8 cellular contexts compared by ENCODE assay signal in genomic region chr20:52103469-52103910, GRCh38.
DNase-seq lines count a peak whose midpoint lies in the region; ATAC-seq and TF ChIP-seq lines count a peak whose summit lies in the region.

No MANE protein-coding gene starts in this region.

- peaks cover 2% of the 10 kb centered on the region for H3K27me3 Mint-ChIP-seq in endothelial cell (ENCODE audit: unreplicated experiment)

- no peaks in the 10 kb centered on the region for H3K36me3 ChIP-seq in GM23248 (ENCODE audit: low read depth)
- H3K36me3 ChIP-seq in RWPE2 (ENCODE audit: low read depth): no peaks in the 10 kb centered on the region
- H3K36me3 ChIP-seq in parathyroid adenoma (ENCODE audit: control insufficient read depth, insufficient read depth, low read length): no peaks in the 10 kb centered on the region
- no peaks in the 10 kb centered on the region for H3K36me3 ChIP-seq in HAP-1 (replicated peaks)

- H3K36me3 Mint-ChIP-seq in endothelial cell (ENCODE audit: low read depth, unreplicated experiment): no peaks in the 10 kb centered on the region

- H3K9me3 ChIP-seq in GM23248 (ENCODE audit: low read depth) (no peaks in the 10 kb centered on the region), RWPE2 (ENCODE audit: severe bottlenecking) (no peaks in the 10 kb centered on the region), parathyroid adenoma (ENCODE audit: control insufficient read depth, low read length) (no peaks in the 10 kb centered on the region), HAP-1 (0 out of 2 replicates have a peak, but pooled peaks cover 2% of the 10 kb centered on the region)

- H3K27me3 ChIP-seq in GM23248 (replicated peaks; ENCODE audit: insufficient read depth) (no peaks in the 10 kb centered on the region), RWPE2 (ENCODE audit: insufficient read depth, poor library complexity, severe bottlenecking) (no peaks in the 10 kb centered on the region), parathyroid adenoma (ENCODE audit: control insufficient read depth, insufficient read depth, low read length) (peaks cover 5% of the 10 kb centered on the region), HAP-1 (ENCODE audit: low read depth) (no peaks in the 10 kb centered on the region)

- no peaks in the 10 kb centered on the region for H3F3A ChIP-seq in GM23248 (ENCODE audit: insufficient read depth)

- ATAC-seq in RWPE2 (ENCODE audit: low read depth): no peak
- ATAC-seq in GM19455 (IDR thresholded peaks at IDR 0.05; ENCODE audit: unreplicated experiment): no peak
- ATAC-seq in GM21529 (IDR thresholded peaks at IDR 0.05; ENCODE audit: unreplicated experiment): no peak
- ATAC-seq in HG03521 (IDR thresholded peaks at IDR 0.05; ENCODE audit: unreplicated experiment): no peak

- H3K9me2 ChIP-seq in GM23248 (ENCODE audit: insufficient read depth): no peaks in the 10 kb centered on the region

- peak overlapping the region; percentile 73 for H3K4me3 ChIP-seq in GM23248
- H3K4me3 ChIP-seq in RWPE2 (ENCODE audit: severe bottlenecking): peak overlapping the region; percentile 44
- H3K4me3 ChIP-seq in parathyroid adenoma (ENCODE audit: low read depth, low read length): no peak overlapping the region
- no peak overlapping the region for H3K4me3 ChIP-seq in HAP-1

- TF ChIP-seq CTCF in RWPE2 (IDR thresholded peaks at IDR 0.05; ENCODE audit: poor library complexity, severe bottlenecking) (no peak), endothelial cell (IDR thresholded peaks at IDR 0.05; ENCODE audit: unreplicated experiment) (no peak), parathyroid adenoma (IDR thresholded peaks at IDR 0.05) (no peak)

- peak overlapping the region; percentile 91 for H3K4me3 Mint-ChIP-seq in endothelial cell (ENCODE audit: unreplicated experiment)

- peak overlapping the region; percentile 74 for H3K27ac Mint-ChIP-seq in endothelial cell (ENCODE audit: unreplicated experiment)

- H3K4me1 ChIP-seq in GM23248 (ENCODE audit: insufficient read depth): no peaks in the 10 kb centered on the region
- H3K4me1 ChIP-seq in RWPE2 (ENCODE audit: insufficient read depth, poor library complexity, severe bottlenecking): no peaks in the 10 kb centered on the region
- H3K4me1 ChIP-seq in parathyroid adenoma: no peaks in the 10 kb centered on the region
- H3K4me1 ChIP-seq in HAP-1: no peaks in the 10 kb centered on the region; the same call in 1 of the 2 replicates

- no peaks in the 10 kb centered on the region for H4K20me1 ChIP-seq in GM23248 (ENCODE audit: insufficient read depth)

- H2AFZ ChIP-seq in GM23248 (peak overlapping the region; percentile 85), parathyroid adenoma (peak overlapping the region; percentile 76)

- H3K9me3 Mint-ChIP-seq in endothelial cell (ENCODE audit: unreplicated experiment): no peaks in the 10 kb centered on the region

- in situ Hi-C loops in GM23248 (cut with MboI) (no loop called here), HAP-1 (cut with MboI; ENCODE audit: low sequenced_read_pairs) (no loop called here)

- H3K27ac ChIP-seq in GM23248: 0 out of 2 replicates have a peak overlapping the region, but pooled peaks have one; percentile 3
- H3K27ac ChIP-seq in RWPE2 (ENCODE audit: poor library complexity, severe bottlenecking): no peak overlapping the region
- H3K27ac ChIP-seq in parathyroid adenoma: no peak overlapping the region

- 54 to 58% methylated on average over 16 to 17 of the region's 17 CpGs for WGBS in GM23248 (ENCODE audit: low coverage in 1 of 2, low lambda C conversion rate in 2 of 2, missing lambda C conversion rate in 2 of 2), 2 experiments

- H3K9ac ChIP-seq in GM23248: peak overlapping the region; percentile 76
- H3K9ac ChIP-seq in parathyroid adenoma: no peak overlapping the region

- H3K4me1 Mint-ChIP-seq in endothelial cell (ENCODE audit: unreplicated experiment): peaks cover 16% of the 10 kb centered on the region

- peak; percentile 61 for DNase-seq in GM23248
- DNase-seq in RWPE2 (ENCODE audit: low spot score): peak; percentile 82
- peak; percentile 22 for DNase-seq in endothelial cell (ENCODE audit: low spot score)
- no peak for DNase-seq in HAP-1 (ENCODE audit: low spot score in 2 of 2)

- H3K79me2 ChIP-seq in GM23248 (ENCODE audit: insufficient read depth) (no peaks in the 10 kb centered on the region), parathyroid adenoma (no peaks in the 10 kb centered on the region)

- H3K4me2 ChIP-seq in GM23248 (ENCODE audit: unreplicated experiment) (peak overlapping the region; percentile 92), parathyroid adenoma (ENCODE audit: low read length) (no peak overlapping the region)

Comparison
In these comparisons a context has a peak if more than half of its experiments do, and no peak if none do; other contexts are left out.
1. DNase-seq: peak in GM23248 (single experiment), RWPE2 (single experiment) and endothelial cell (single experiment); none in HAP-1 (0 of 2).
2. H3K4me3 ChIP-seq: peak in GM23248 (single experiment) and RWPE2 (single experiment); none in parathyroid adenoma (single experiment) and HAP-1 (single experiment).